Comparison of ENCODE assay signal across 15 cellular contexts in genomic region chr3:131912255-131912654, GRCh38.
DNase-seq lines count a peak whose midpoint lies in the region; ATAC-seq and TF ChIP-seq lines count a peak whose summit lies in the region.
"Had no signal": no experiment of that assay in that cellular context is flagged by ENCODE, and none has a peak within 500 bp of the region (broad histone marks: within the 10 kb centered on the region; RNA-seq: fewer than 3 reads in every experiment).

No MANE protein-coding gene starts in this region.

- no peaks in the 10 kb centered on the region for H3F3A ChIP-seq in GM23338 (replicated peaks; ENCODE audit: low read depth)

- intact Hi-C loops in activated T-helper 1 cell treated with anti-CD3 and anti-CD28 coated beads, Interleukin-12 subunit alpha, Interleukin-12 subunit beta, Interleukin-2, Interleukin-4 antibody, amounts not matched to agents 30 ng/mL and 10 ng/mL and 1 ng/mL, durations not matched to agents 14 hours and 24 hours and 36 hours (cut with micrococcal nuclease) = no loop called here

- H4K20me1 ChIP-seq in GM23338 (replicated peaks; ENCODE audit: insufficient read depth) = no peaks in the 10 kb centered on the region
- H4K20me1 ChIP-seq: BLaER1 had no signal

- no peak for TF ChIP-seq CTCF in GM23338 (conservative IDR thresholded peaks at IDR 0.05; ENCODE audit: low read depth in 2 of 2)
- no peak for TF ChIP-seq CTCF in WTC11 (IDR thresholded peaks at IDR 0.05)
- no peak for TF ChIP-seq CTCF in endodermal cell (conservative IDR thresholded peaks at IDR 0.05)
- TF ChIP-seq CTCF in type B pancreatic cell (conservative IDR thresholded peaks at IDR 0.05) = no peak

- POLR2A ChIA-PET in WTC11 (lab: Charles Lee) = no interaction called here

- H3K4me1 Mint-ChIP-seq in GM23338 = peaks cover 48% of the 10 kb centered on the region
- H3K4me1 Mint-ChIP-seq in WTC11 = peaks cover 53% of the 10 kb centered on the region
- peaks cover 22% of the 10 kb centered on the region for H3K4me1 Mint-ChIP-seq in endodermal cell
- no peaks in the 10 kb centered on the region for H3K4me1 Mint-ChIP-seq in activated T-helper 1 cell treated with anti-CD3 and anti-CD28 coated beads, Interleukin-12 subunit alpha, Interleukin-12 subunit beta, Interleukin-2, Interleukin-4 antibody, amounts not matched to agents 30 ng/mL and 10 ng/mL and 1 ng/mL, durations not matched to agents 14 hours and 24 hours and 36 hours (ENCODE audit: low read depth)
- no peaks in the 10 kb centered on the region for H3K4me1 Mint-ChIP-seq in type B pancreatic cell (ENCODE audit: unreplicated experiment)
- no peaks in the 10 kb centered on the region for H3K4me1 Mint-ChIP-seq in activated naive CD8-positive, alpha-beta T cell treated with anti-CD3 and anti-CD28 coated beads, Interleukin-2, amount 50 U/mL, for 24 hours
- H3K4me1 Mint-ChIP-seq: CD14-positive monocyte; CD4-positive, alpha-beta memory T cell had no signal

- H3K27ac ChIP-seq in GM23338 (ENCODE audit: low read depth) = no peak overlapping the region
- H3K27ac ChIP-seq in endodermal cell (ENCODE audit: low read depth, low read length) = no peak overlapping the region
- H3K27ac ChIP-seq: BLaER1, KMS-11 had no signal

- no peak overlapping the region for H3K27ac Mint-ChIP-seq in GM23338
- H3K27ac Mint-ChIP-seq in WTC11 = peak overlapping the region; percentile 52; the same call in 1 of the 2 replicates
- H3K27ac Mint-ChIP-seq in endodermal cell = peak overlapping the region; percentile 58
- no peak overlapping the region for H3K27ac Mint-ChIP-seq in activated T-helper 1 cell treated with anti-CD3 and anti-CD28 coated beads, Interleukin-12 subunit alpha, Interleukin-12 subunit beta, Interleukin-2, Interleukin-4 antibody, amounts not matched to agents 30 ng/mL and 10 ng/mL and 1 ng/mL, durations not matched to agents 14 hours and 24 hours and 36 hours
- H3K27ac Mint-ChIP-seq in type B pancreatic cell = no peak overlapping the region
- no peak overlapping the region for H3K27ac Mint-ChIP-seq in activated naive CD8-positive, alpha-beta T cell treated with anti-CD3 and anti-CD28 coated beads, Interleukin-2, amount 50 U/mL, for 24 hours
- H3K27ac Mint-ChIP-seq: CD14-positive monocyte; CD4-positive, alpha-beta memory T cell had no signal

- DNase-seq in GM23338 (ENCODE audit: low spot score) (no peak), WTC11 (ENCODE audit: low spot score) (no peak), endodermal cell (no peak), type B pancreatic cell (ENCODE audit: extremely low spot score, unreplicated experiment) (no peak)
- no peak for DNase-seq in activated T-helper 1 cell treated with anti-CD3 and anti-CD28 coated beads, Interleukin-12 subunit alpha, Interleukin-12 subunit beta, Interleukin-2, Interleukin-4 antibody, amounts not matched to agents 30 ng/mL and 10 ng/mL and 1 ng/mL, durations not matched to agents 14 hours and 24 hours and 36 hours (ENCODE audit: low spot score)
- no peak for DNase-seq in activated naive CD8-positive, alpha-beta T cell treated with anti-CD3 and anti-CD28 coated beads, Interleukin-2, amount 50 U/mL, for 24 hours
- DNase-seq: CD4-positive, alpha-beta memory T cell; DMS153; DMS79 treated with DMSO at 0.1 percent for 48 hours; GF-D8; GOT3; H9 had no signal

- CTCF ChIA-PET in WTC11 (lab: Charles Lee) = interaction anchor here (0.8 kb wide), 1 partner anchor 123 kb away, joined by 3 read pairs; the partner anchor contains the start of gene CPNE4

- H3K9me3 ChIP-seq in endodermal cell (ENCODE audit: control insufficient read depth, low read length) = no peaks in the 10 kb centered on the region
- H3K9me3 ChIP-seq: BLaER1 had no signal

- H3K36me3 Mint-ChIP-seq in GM23338 (ENCODE audit: low read depth) (no peaks in the 10 kb centered on the region; the same call in 2 of the 3 replicates), WTC11 (no peaks in the 10 kb centered on the region), endodermal cell (ENCODE audit: low read depth) (no peaks in the 10 kb centered on the region), type B pancreatic cell (no peaks in the 10 kb centered on the region)
- no peaks in the 10 kb centered on the region for H3K36me3 Mint-ChIP-seq in activated T-helper 1 cell treated with anti-CD3 and anti-CD28 coated beads, Interleukin-12 subunit alpha, Interleukin-12 subunit beta, Interleukin-2, Interleukin-4 antibody, amounts not matched to agents 30 ng/mL and 10 ng/mL and 1 ng/mL, durations not matched to agents 14 hours and 24 hours and 36 hours (ENCODE audit: low read depth)
- no peaks in the 10 kb centered on the region for H3K36me3 Mint-ChIP-seq in activated naive CD8-positive, alpha-beta T cell treated with anti-CD3 and anti-CD28 coated beads, Interleukin-2, amount 50 U/mL, for 24 hours (ENCODE audit: low read depth)
- H3K36me3 Mint-ChIP-seq: CD14-positive monocyte; CD4-positive, alpha-beta memory T cell had no signal

- WGBS in endodermal cell (ENCODE audit: insufficient coverage in 1 of 2, insufficient read length in 1 of 2), 2 experiments = 76 to 100% methylated on average over 1 to 2 of the region's 2 CpGs

- no peak overlapping the region for H3K9ac ChIP-seq in endodermal cell (ENCODE audit: extremely low read depth, low read length, poor library complexity, severe bottlenecking)
- H3K9ac ChIP-seq: BLaER1, KMS-11 had no signal

- H3K27me3 ChIP-seq in GM23338 (ENCODE audit: insufficient read depth) (no peaks in the 10 kb centered on the region), endodermal cell (ENCODE audit: control insufficient read depth, insufficient read depth, low read length, poor library complexity, severe bottlenecking) (no peaks in the 10 kb centered on the region)
- H3K27me3 ChIP-seq: BLaER1 had no signal

- H3K79me2 ChIP-seq in GM23338 (replicated peaks; ENCODE audit: insufficient read depth) = no peaks in the 10 kb centered on the region

- H3K4me3 Mint-ChIP-seq in GM23338 (no peak overlapping the region), WTC11 (no peak overlapping the region), endodermal cell (no peak overlapping the region), type B pancreatic cell (no peak overlapping the region)
- H3K4me3 Mint-ChIP-seq in activated T-helper 1 cell treated with anti-CD3 and anti-CD28 coated beads, Interleukin-12 subunit alpha, Interleukin-12 subunit beta, Interleukin-2, Interleukin-4 antibody, amounts not matched to agents 30 ng/mL and 10 ng/mL and 1 ng/mL, durations not matched to agents 14 hours and 24 hours and 36 hours = no peak overlapping the region
- no peak overlapping the region for H3K4me3 Mint-ChIP-seq in activated naive CD8-positive, alpha-beta T cell treated with anti-CD3 and anti-CD28 coated beads, Interleukin-2, amount 50 U/mL, for 24 hours
- H3K4me3 Mint-ChIP-seq: CD14-positive monocyte; CD4-positive, alpha-beta memory T cell; H9 had no signal

- peaks cover 46% of the 10 kb centered on the region for H3K4me1 ChIP-seq in GM23338 (ENCODE audit: insufficient read depth)
- H3K4me1 ChIP-seq in endodermal cell (ENCODE audit: control insufficient read depth, insufficient read depth, low read length) = peaks cover 11% of the 10 kb centered on the region
- H3K4me1 ChIP-seq: BLaER1 had no signal

- H3K4me2 ChIP-seq in GM23338 = peak overlapping the region; percentile 19
- H3K4me2 ChIP-seq: BLaER1, KMS-11 had no signal

- H3K27me3 Mint-ChIP-seq in GM23338 (ENCODE audit: insufficient read depth, low read depth, poor library complexity) (no peaks in the 10 kb centered on the region), WTC11 (ENCODE audit: low read depth) (no peaks in the 10 kb centered on the region), endodermal cell (ENCODE audit: insufficient read depth) (no peaks in the 10 kb centered on the region), type B pancreatic cell (peaks cover 32% of the 10 kb centered on the region)
- no peaks in the 10 kb centered on the region for H3K27me3 Mint-ChIP-seq in activated T-helper 1 cell treated with anti-CD3 and anti-CD28 coated beads, Interleukin-12 subunit alpha, Interleukin-12 subunit beta, Interleukin-2, Interleukin-4 antibody, amounts not matched to agents 30 ng/mL and 10 ng/mL and 1 ng/mL, durations not matched to agents 14 hours and 24 hours and 36 hours (ENCODE audit: insufficient read depth)
- no peaks in the 10 kb centered on the region for H3K27me3 Mint-ChIP-seq in activated naive CD8-positive, alpha-beta T cell treated with anti-CD3 and anti-CD28 coated beads, Interleukin-2, amount 50 U/mL, for 24 hours
- H3K27me3 Mint-ChIP-seq: CD4-positive, alpha-beta memory T cell had no signal

- H3K9me3 Mint-ChIP-seq in GM23338 (no peaks in the 10 kb centered on the region), WTC11 (no peaks in the 10 kb centered on the region), endodermal cell (no peaks in the 10 kb centered on the region), type B pancreatic cell (no peaks in the 10 kb centered on the region)
- no peaks in the 10 kb centered on the region for H3K9me3 Mint-ChIP-seq in activated T-helper 1 cell treated with anti-CD3 and anti-CD28 coated beads, Interleukin-12 subunit alpha, Interleukin-12 subunit beta, Interleukin-2, Interleukin-4 antibody, amounts not matched to agents 30 ng/mL and 10 ng/mL and 1 ng/mL, durations not matched to agents 14 hours and 24 hours and 36 hours
- no peaks in the 10 kb centered on the region for H3K9me3 Mint-ChIP-seq in activated naive CD8-positive, alpha-beta T cell treated with anti-CD3 and anti-CD28 coated beads, Interleukin-2, amount 50 U/mL, for 24 hours
- H3K9me3 Mint-ChIP-seq: H9 had no signal

- no peaks in the 10 kb centered on the region for H3K36me3 ChIP-seq in GM23338 (ENCODE audit: insufficient read depth)
- H3K36me3 ChIP-seq in endodermal cell (ENCODE audit: control insufficient read depth, insufficient read depth, low read length) = no peaks in the 10 kb centered on the region
- H3K36me3 ChIP-seq: BLaER1 had no signal

- peaks cover 10% of the 10 kb centered on the region; the same call in 1 of the 2 replicates for H3K9me2 ChIP-seq in GM23338 (ENCODE audit: insufficient read depth)

- H3K4me3 ChIP-seq in GM23338 (no peak overlapping the region), endodermal cell (ENCODE audit: low read length) (no peak overlapping the region)
- H3K4me3 ChIP-seq: BLaER1 had no signal

- ATAC-seq in GM23338 (peak; percentile 23; the same call in 1 of the 3 replicates), WTC11 (no peak)
- no peak for ATAC-seq in activated naive CD8-positive, alpha-beta T cell treated with anti-CD3 and anti-CD28 coated beads, Interleukin-2, amount 50 U/mL, for 24 hours

- no peak overlapping the region for H2AFZ ChIP-seq in GM23338

TF ChIP-seq in GM23338, 12 proteins besides CTCF, POLR2A, EP300 and RAD21 (continues in another document):
- TF ChIP-seq ZNF331 (CRISPR knock-in tag; IDR thresholded peaks at IDR 0.05; ENCODE audit: low read depth) = no peak
- no peak for TF ChIP-seq POLR2AphosphoS5 (IDR thresholded peaks at IDR 0.05; ENCODE audit: low read depth)

TF ChIP-seq in WTC11, 78 proteins besides CTCF, POLR2A, EP300 and RAD21 (continues in another document):
- TF ChIP-seq TEAD1 (CRISPR knock-in tag; IDR thresholded peaks at IDR 0.05) (no peak), GTF2I (CRISPR knock-in tag; conservative IDR thresholded peaks at IDR 0.05) (no peak), OVOL2 (CRISPR knock-in tag; IDR thresholded peaks at IDR 0.05; ENCODE audit: borderline replicate concordance) (no peak)

Comparison
In these comparisons a context has a peak if more than half of its experiments do, and no peak if none do; other contexts are left out.
1. H3K27ac Mint-ChIP-seq: peak in WTC11 (single experiment) and endodermal cell (single experiment); none in GM23338 (single experiment), activated T-helper 1 cell treated with anti-CD3 and anti-CD28 coated beads, Interleukin-12 subunit alpha, Interleukin-12 subunit beta, Interleukin-2, Interleukin-4 antibody, amounts not matched to agents 30 ng/mL and 10 ng/mL and 1 ng/mL, durations not matched to agents 14 hours and 24 hours and 36 hours (single experiment), type B pancreatic cell (single experiment) and activated naive CD8-positive, alpha-beta T cell treated with anti-CD3 and anti-CD28 coated beads, Interleukin-2, amount 50 U/mL, for 24 hours (single experiment).